ENCODE assay signal across 1 cellular context in genomic region chr9:96418074-96418919, GRCh38.
TF ChIP-seq lines count a peak whose summit lies in the region.

Gene ZNF367, minus strand, starts transcription at chr9:96418370. Its CDS starts 338 bp downstream, at chr9:96418032.

TF ChIP-seq in HEK293, 187 proteins besides CTCF, POLR2A, EP300 and RAD21 (continued from another document):
- TF ChIP-seq ZNF362 (tag by site-specific recombination; IDR thresholded peaks at IDR 0.05) (peak; percentile 85), ZNF404 (tag by site-specific recombination; IDR thresholded peaks at IDR 0.05) (no peak), ZBTB6 (tag by site-specific recombination; IDR thresholded peaks at IDR 0.05) (no peak), ZEB2 (tag by site-specific recombination; IDR thresholded peaks at IDR 0.05) (peak; percentile 79), SCRT2 (tag by site-specific recombination; IDR thresholded peaks at IDR 0.05) (peak; percentile 19; the same call in 1 of the 2 replicates), ZBTB21 (tag by site-specific recombination; IDR thresholded peaks at IDR 0.05) (peak; percentile 40; the same call in 1 of the 2 replicates), ZNF24 (tag by site-specific recombination; IDR thresholded peaks at IDR 0.05) (no peak), ZNF596 (tag by site-specific recombination; IDR thresholded peaks at IDR 0.05) (no peak), ZNF777 (tag by site-specific recombination; IDR thresholded peaks at IDR 0.05; ENCODE audit: borderline replicate concordance) (no peak), ZNF610 (tag by site-specific recombination; IDR thresholded peaks at IDR 0.05; ENCODE audit: borderline replicate concordance) (no peak), INSM2 (tag by site-specific recombination; IDR thresholded peaks at IDR 0.05) (peak; percentile 41; the same call in 1 of the 2 replicates), SP3 (tag by site-specific recombination; IDR thresholded peaks at IDR 0.05) (peak; percentile 71), HOXC10 (CRISPR knock-in tag; IDR thresholded peaks at IDR 0.05) (peak; percentile 96; the same call in 1 of the 2 replicates), ZNF19 (tag by site-specific recombination; IDR thresholded peaks at IDR 0.05; ENCODE audit: low read depth) (no peak), ZXDB (tag by site-specific recombination; IDR thresholded peaks at IDR 0.05) (peak; percentile 77), HOXD13 (CRISPR knock-in tag; IDR thresholded peaks at IDR 0.05; ENCODE audit: borderline replicate concordance) (peak; percentile 84; the same call in 1 of the 2 replicates), ZNF747 (tag by site-specific recombination; IDR thresholded peaks at IDR 0.05) (no peak), GFI1B (tag by site-specific recombination; IDR thresholded peaks at IDR 0.05) (no peak)
